27 cellular contexts compared by ENCODE assay signal in genomic region chr1:177660188-177660587, GRCh38.
"Had no signal": no experiment of that assay in that cellular context is flagged by ENCODE, and none has a peak within 500 bp of the region (broad histone marks: within the 10 kb centered on the region; RNA-seq: fewer than 3 reads in every experiment).

No MANE protein-coding gene starts in this region.

- H3K9me3 ChIP-seq: ovary, psoas muscle, thoracic aorta, thyroid gland, upper lobe of left lung, vagina had no signal

- H2AFZ ChIP-seq: neural progenitor cell, parathyroid adenoma had no signal

- H3K27ac ChIP-seq: neural progenitor cell, ovary, parathyroid adenoma, psoas muscle, skin epidermis, spleen, stomach, thoracic aorta, thyroid gland, tibial nerve, upper lobe of left lung, vagina had no signal

- H3K27me3 ChIP-seq: neural progenitor cell, ovary, spleen, stomach, thyroid gland, tibial nerve, upper lobe of left lung, vagina had no signal

- H3K4me1 ChIP-seq: parathyroid adenoma, psoas muscle, spleen, stomach, thyroid gland, tibial nerve, upper lobe of left lung, vagina had no signal

- ATAC-seq: naive thymus-derived CD4-positive, alpha-beta T cell; natural killer cell; psoas muscle; right cardiac atrium; sciatic nerve; stimulated activated effector memory CD8-positive, alpha-beta T cell treated with anti-CD3 and anti-CD28 coated beads, Interleukin-12 subunit alpha, Interleukin-12 subunit beta, amount 100 ng/mL, for 72 hours; stimulated activated naive B cell treated with anti-CD40 and anti-IgM and Interleukin-4, amounts not matched to agents 10 μg/mL and 1 μg/mL and 100 μg/mL, for 72 hours had no signal

- H3K4me2 ChIP-seq: neural progenitor cell, smooth muscle cell had no signal

- H3K36me3 ChIP-seq: neural progenitor cell, ovary, spleen, stomach, thoracic aorta, thyroid gland, tibial nerve, upper lobe of left lung, vagina had no signal

- H3K79me2 ChIP-seq: parathyroid adenoma had no signal

- DNase-seq: naive thymus-derived CD4-positive, alpha-beta T cell; natural killer cell; occipital lobe; ovary; posterior cingulate gyrus; psoas muscle; right cardiac atrium; spleen; stimulated activated CD4-positive, alpha-beta T cell treated with anti-CD3 and anti-CD28 coated beads, Interleukin-12 subunit alpha, Interleukin-12 subunit beta, amount 100 ng/mL, for 4 hours; stimulated activated CD4-positive, alpha-beta T cell treated with anti-CD3 and anti-CD28 coated beads, Interleukin-1b, Interleukin-23, amount 100 ng/mL, for 48 hours; stimulated activated CD4-positive, alpha-beta T cell treated with anti-CD3 and anti-CD28 coated beads, Interleukin-4, amount 100 ng/mL, for 24 hours; stimulated activated naive B cell treated with anti-CD40 and anti-IgM and Interleukin-4, amounts not matched to agents 10 μg/mL and 1 μg/mL and 100 μg/mL, for 72 hours; stimulated activated naive CD4-positive, alpha-beta T cell treated with Interleukin-2 at 50 U/mL for 16 hours; stomach; thyroid gland; trophoblast cell; upper lobe of left lung had no signal

- FAIRE-seq: urothelium cell line had no signal

- H3K4me3 ChIP-seq: neural progenitor cell, ovary, psoas muscle, skin epidermis, smooth muscle cell, spleen, stomach, thoracic aorta, thyroid gland, tibial nerve, upper lobe of left lung, vagina had no signal

- H3K9ac ChIP-seq: neural progenitor cell, parathyroid adenoma had no signal
